ENCODE assay signal across 13 cellular contexts in the genomic region with DNA sequence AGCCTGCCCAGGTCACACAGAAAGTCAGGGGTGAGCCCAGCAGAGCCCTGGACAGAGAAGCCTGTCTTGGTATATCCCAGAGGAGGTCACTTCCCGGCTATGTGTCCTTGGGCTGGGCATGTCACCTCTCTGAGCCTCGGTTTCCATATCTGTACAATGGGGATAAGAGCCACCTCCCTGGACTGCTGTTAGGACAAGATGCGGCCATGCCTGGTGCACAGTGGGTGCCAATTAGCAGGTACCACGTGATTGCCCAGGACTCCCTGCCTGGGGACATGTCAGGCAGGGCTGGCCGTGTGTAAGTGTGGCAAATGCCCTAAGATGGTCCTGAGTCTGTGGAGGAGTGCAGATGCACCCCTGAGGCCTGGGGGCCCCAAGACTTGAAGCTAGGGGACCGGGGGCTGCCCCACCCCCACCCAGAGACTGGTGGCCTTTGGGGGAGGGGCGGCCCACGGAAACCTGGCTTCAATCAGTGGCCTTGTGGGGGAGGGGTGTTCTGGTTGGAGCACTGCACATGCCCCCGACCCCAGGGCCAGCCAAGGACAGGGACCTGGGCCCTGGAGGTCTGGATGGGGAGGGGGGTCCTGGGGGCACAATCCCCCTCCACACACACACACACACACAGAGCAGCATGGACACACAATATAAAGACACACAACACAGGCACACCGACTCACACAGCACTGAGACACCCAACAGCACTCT. TPM values are rescaled to one million over a fixed set of nuclear protein-coding genes. Genes with fewer than 3 reads are reported as not detected.
DNase-seq lines count a peak whose midpoint lies in the region; TF ChIP-seq lines count a peak whose summit lies in the region.
"Had no signal": no experiment of that assay in that cellular context is flagged by ENCODE, and none has a peak within 500 bp of the region (broad histone marks: within the 10 kb centered on the region; RNA-seq: fewer than 3 reads in every experiment).

No MANE protein-coding gene starts in this region.

- peak; percentile 29 for DNase-seq in D341Med (ENCODE audit: low spot score)
- peak in 1 of 2 experiments; percentile 97 for DNase-seq in SJSA1 (ENCODE audit: low read depth in 1 of 2, low spot score in 2 of 2)
- no peak for DNase-seq in fibroblast of mammary gland (ENCODE audit: low read depth)
- DNase-seq in NCI-H524 (lab: John Stamatoyannopoulos, UW) = no peak
- no peak for DNase-seq in CD1c-positive myeloid dendritic cell (ENCODE audit: extremely low spot score)
- DNase-seq in ACHN = no peak
- DNase-seq in NCI-H345 treated with DMSO at 0.1 percent for 48 hours (lab: John Stamatoyannopoulos, UW; ENCODE audit: unreplicated experiment) = no peak
- DNase-seq: H9, mucosa of descending colon, PC-9, small intestine had no signal

- H3K27me3 ChIP-seq in SJSA1 (replicated peaks) (no peaks in the 10 kb centered on the region), skeletal muscle tissue (ENCODE audit: control insufficient read depth in 3 of 3, insufficient read depth in 3 of 3, low read length in 3 of 3) (no peaks in the 10 kb centered on the region)

- peak overlapping the region; percentile 42 for H3K4me3 ChIP-seq in SJSA1
- peak overlapping the region; percentile 70 for H3K4me3 ChIP-seq in fibroblast of mammary gland (ENCODE audit: control insufficient read depth, low read depth, low read length)
- H3K4me3 ChIP-seq in skeletal muscle tissue (ENCODE audit: low read length in 3 of 3) = peak overlapping the region; percentile 52 to 67 (median 61)
- H3K4me3 ChIP-seq: mucosa of descending colon, PC-9 had no signal

- peak overlapping the region in 1 of 3 donors; percentile 8 for H3K9ac ChIP-seq in skeletal muscle tissue (ENCODE audit: low read depth in 1 of 3, low read length in 3 of 3)
- H3K9ac ChIP-seq: KMS-11 had no signal

- TF ChIP-seq CTCF in fibroblast of mammary gland (conservative IDR thresholded peaks at IDR 0.05; ENCODE audit: control insufficient read depth, insufficient read depth, low read depth, low read length) = no peak

- peaks cover 55% of the 10 kb centered on the region for H3K4me1 ChIP-seq in SJSA1 (replicated peaks)
- H3K4me1 ChIP-seq in skeletal muscle tissue (ENCODE audit: control insufficient read depth in 3 of 3, insufficient read depth in 3 of 3, low read length in 3 of 3) = no peaks in the 10 kb centered on the region

- in situ Hi-C loops in ACHN (cut with HindIII; ENCODE audit: low pct_ligation_motif_present, low pct_unique_long_range_greater_than_20kb, low sequenced_read_pairs) = no loop called here

- H3K9me3 ChIP-seq in SJSA1 (replicated peaks) (0 out of 2 replicates have a peak, but pooled peaks cover 2% of the 10 kb centered on the region), skeletal muscle tissue (ENCODE audit: control insufficient read depth in 3 of 3, low read length in 3 of 3) (no peaks in the 10 kb centered on the region)
- H3K9me3 ChIP-seq: mucosa of descending colon had no signal

- H3K27ac ChIP-seq in SJSA1 (0 out of 2 replicates have a peak overlapping the region, but pooled peaks have one; percentile 8), skeletal muscle tissue (ENCODE audit: low read depth, low read length) (peak overlapping the region; percentile 30)
- H3K27ac ChIP-seq: KMS-11, PC-9 had no signal

- H3K36me3 ChIP-seq in SJSA1 (peaks cover 56% of the 10 kb centered on the region), skeletal muscle tissue (ENCODE audit: control insufficient read depth in 3 of 3, insufficient read depth in 3 of 3, low read length in 3 of 3) (no peaks in the 10 kb centered on the region)

RNA-seq across cellular contexts. Expression of a gene that starts 0.9 kb away (rescaled TPM):
- total RNA-seq in SJSA1 (2014; rRNA removed; shearing (Covaris generic)) = 225 and 311 TPM in 2 replicates
- total RNA-seq in skeletal muscle tissue = 37.1 TPM
- total RNA-seq: H9, PC-9 had no signal

RNA-seq across cellular contexts. Expression of a gene that starts 34.6 kb away (rescaled TPM):
- 86.7 and 135 TPM in 2 replicates for total RNA-seq in SJSA1 (2014; rRNA removed; shearing (Covaris generic))
- 83.0 TPM for total RNA-seq in skeletal muscle tissue

RNA-seq across cellular contexts. Expression of a gene that starts 36.0 kb away (rescaled TPM):
- total RNA-seq in SJSA1 (2014; rRNA removed; shearing (Covaris generic)) = 48.8 and 57.3 TPM in 2 replicates
- total RNA-seq in skeletal muscle tissue = 43.3 TPM

RNA-seq across cellular contexts. Expression of a gene that starts 36.7 kb away (rescaled TPM):
- total RNA-seq in SJSA1 (2014; rRNA removed; shearing (Covaris generic)) = 2.1 and 2.9 TPM in 2 replicates
- 3.7 TPM for total RNA-seq in skeletal muscle tissue
